Comparison of ENCODE assay signal across 17 cellular contexts in the genomic region with DNA sequence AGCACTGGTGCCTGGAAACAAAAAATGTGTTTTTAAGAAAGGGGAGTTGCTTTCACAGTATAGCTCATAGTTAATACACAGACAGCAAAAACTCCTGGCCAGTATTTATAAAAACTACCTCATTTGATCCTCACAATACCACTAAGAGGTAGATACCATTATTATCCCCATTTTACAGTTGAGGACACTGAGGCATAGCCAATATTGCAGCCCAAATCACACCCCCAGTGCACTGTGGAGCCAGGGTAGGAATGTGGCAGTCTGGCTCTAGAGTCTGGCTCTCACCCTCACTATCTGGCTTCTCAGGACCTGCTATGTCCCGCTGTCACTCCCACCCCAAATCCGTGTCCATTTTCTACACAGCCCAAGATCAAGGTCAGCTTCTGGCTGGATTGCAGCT. TPM values are rescaled to one million over a fixed set of nuclear protein-coding genes. Genes with fewer than 3 reads are reported as not detected.
DNase-seq lines count a peak whose midpoint lies in the region; ATAC-seq and TF ChIP-seq lines count a peak whose summit lies in the region.
"Had no signal": no experiment of that assay in that cellular context is flagged by ENCODE, and none has a peak within 500 bp of the region (broad histone marks: within the 10 kb centered on the region; RNA-seq: fewer than 3 reads in every experiment).

No MANE protein-coding gene starts in this region.

- H2AFZ ChIP-seq in SK-N-SH (ENCODE audit: low read depth) = no peak overlapping the region

- H3K9me2 ChIP-seq in SK-N-SH = no peaks in the 10 kb centered on the region

- no peaks in the 10 kb centered on the region for H3F3A ChIP-seq in SK-N-SH (replicated peaks; ENCODE audit: insufficient read depth)

- no peak for TF ChIP-seq CTCF in SK-N-SH (IDR thresholded peaks at IDR 0.05)
- TF ChIP-seq CTCF in brain (conservative IDR thresholded peaks at IDR 0.05) = no peak
- no peak for TF ChIP-seq CTCF in nephron (IDR thresholded peaks at IDR 0.05; ENCODE audit: unreplicated experiment in 3 of 3)
- no peak for TF ChIP-seq CTCF in transverse colon (IDR thresholded peaks at IDR 0.05)

- H3K79me2 ChIP-seq in SK-N-SH (ENCODE audit: insufficient read depth) = peaks cover 94% of the 10 kb centered on the region

- POLR2A ChIA-PET in SK-N-SH (lab: Yijun Ruan, JAX) = no interaction called here

- H3K4me3 ChIP-seq in SK-N-SH (ENCODE audit: low read depth in 2 of 2, low read length in 1 of 2) = no peak overlapping the region
- H3K4me3 ChIP-seq in transverse colon = no peak overlapping the region
- H3K4me3 ChIP-seq: right lobe of liver had no signal

- H3K4me1 ChIP-seq in SK-N-SH (ENCODE audit: control insufficient read depth in 1 of 2, insufficient read depth in 2 of 2, low read depth in 1 of 2, low read length in 1 of 2) = peaks cover 17 to 20% of the 10 kb centered on the region in 2 experiments; a peak in 2 of 4 replicates
- H3K4me1 ChIP-seq in transverse colon = peaks cover 9 to 28% (median 18%) of the 10 kb centered on the region in 4 donors

- H3K9me3 Mint-ChIP-seq in brain (no peaks in the 10 kb centered on the region), nephron (no peaks in the 10 kb centered on the region)
- H3K9me3 Mint-ChIP-seq: activated CD8-positive, alpha-beta T cell treated with anti-CD3 and anti-CD28 coated beads for 36 hours; activated naive CD4-positive, alpha-beta T cell treated with anti-CD3 and anti-CD28 coated beads, Interleukin-2, amount 50 U/mL, for 72 hours; activated T-cell treated with anti-CD3 and anti-CD28 coated beads, Interleukin-2, amount 50 U/mL, for 4 hours; CD4-positive, alpha-beta memory T cell; T-cell had no signal

- in situ Hi-C loops in transverse colon (cut with MboI; ENCODE audit: low pct_ligation_motif_present in 1 of 4, low pct_unique_long_range_greater_than_20kb in 1 of 4, low sequenced_read_pairs in 3 of 4) = loop anchor here in 1 of 4 donors (5.0 kb wide), 1 partner anchor 56 kb away; no protein-coding TSS in a partner anchor

- H3K27ac ChIP-seq in SK-N-SH (ENCODE audit: low read depth in 2 of 2, low read length in 1 of 2) = no peak overlapping the region
- peak overlapping the region in 3 of 4 donors; percentile 84 to 96 (median 87) for H3K27ac ChIP-seq in transverse colon
- H3K27ac ChIP-seq: 22Rv1, right lobe of liver, WERI-Rb-1 had no signal

- no peaks in the 10 kb centered on the region for H3K36me3 ChIP-seq in SK-N-SH (replicated peaks in 1 of 2; ENCODE audit: control insufficient read depth in 1 of 2, insufficient read depth in 2 of 2, low read length in 1 of 2)
- no peaks in the 10 kb centered on the region for H3K36me3 ChIP-seq in transverse colon
- H3K36me3 ChIP-seq: right lobe of liver, WERI-Rb-1 had no signal

- no peak overlapping the region for H3K9ac ChIP-seq in SK-N-SH

- 100% methylated on average over 2 of the region's 2 CpGs for WGBS in SK-N-SH (ENCODE audit: low lambda C conversion rate)
- WGBS in transverse colon (ENCODE audit: low coverage in 1 of 2), 2 donors = 87% methylated on average over 2 of the region's 2 CpGs; no CpG with 5 or more reads in 1 of the 2 donors

- CTCF ChIA-PET in SK-N-SH (lab: Yijun Ruan, JAX) = interaction anchor here (1.1 to 13.3 kb wide), 7 partner anchors 8 to 233 kb away, joined by 4 to 146 read pairs (median 5); no protein-coding TSS in a partner anchor

- ATAC-seq in SK-N-SH treated with all-trans-retinoic acid at 6 μM for 48 hours (no peak), GM19452 (IDR thresholded peaks at IDR 0.05; ENCODE audit: unreplicated experiment) (no peak)
- ATAC-seq: activated CD8-positive, alpha-beta T cell treated with anti-CD3 and anti-CD28 coated beads for 36 hours; activated naive CD4-positive, alpha-beta T cell treated with anti-CD3 and anti-CD28 coated beads, Interleukin-2, amount 50 U/mL, for 72 hours; activated T-cell treated with anti-CD3 and anti-CD28 coated beads, Interleukin-2, amount 50 U/mL, for 4 hours; right lobe of liver; T-cell had no signal

- TF ChIP-seq EP300 in SK-N-SH (IDR thresholded peaks at IDR 0.05; ENCODE audit: borderline replicate concordance in 1 of 2, low read depth in 1 of 2, low read length in 1 of 2) = no peak
- no peak for TF ChIP-seq EP300 in transverse colon (IDR thresholded peaks at IDR 0.05; ENCODE audit: low read depth)

- H3K27me3 Mint-ChIP-seq in brain (no peaks in the 10 kb centered on the region), nephron (ENCODE audit: low read depth) (peaks cover 2% of the 10 kb centered on the region)

- TF ChIP-seq RAD21 in SK-N-SH (IDR thresholded peaks at IDR 0.05; ENCODE audit: low read length) = no peak

- no peaks in the 10 kb centered on the region for H3K27me3 ChIP-seq in SK-N-SH (ENCODE audit: insufficient read depth)
- H3K27me3 ChIP-seq in transverse colon = peaks cover 8% of the 10 kb centered on the region
- H3K27me3 ChIP-seq: right lobe of liver had no signal

- peak overlapping the region in 3 of 5 experiments; percentile 37 to 57 (median 49) for H3K27ac Mint-ChIP-seq in brain
- peak overlapping the region in 1 of 3 experiments; percentile 5 for H3K27ac Mint-ChIP-seq in nephron
- H3K27ac Mint-ChIP-seq: activated CD8-positive, alpha-beta T cell treated with anti-CD3 and anti-CD28 coated beads for 36 hours; activated naive CD4-positive, alpha-beta T cell treated with anti-CD3 and anti-CD28 coated beads, Interleukin-2, amount 50 U/mL, for 72 hours; T-cell had no signal

- H3K9me3 ChIP-seq in SK-N-SH = no peaks in the 10 kb centered on the region
- H3K9me3 ChIP-seq in transverse colon = no peaks in the 10 kb centered on the region
- H3K9me3 ChIP-seq: right lobe of liver had no signal

- no peak for TF ChIP-seq POLR2A in transverse colon (IDR thresholded peaks at IDR 0.05)

- H3K36me3 Mint-ChIP-seq in brain = peaks cover 16% of the 10 kb centered on the region
- no peaks in the 10 kb centered on the region for H3K36me3 Mint-ChIP-seq in nephron (ENCODE audit: low read depth)
- H3K36me3 Mint-ChIP-seq: activated naive CD4-positive, alpha-beta T cell treated with anti-CD3 and anti-CD28 coated beads, Interleukin-2, amount 50 U/mL, for 72 hours; CD4-positive, alpha-beta memory T cell; T-cell had no signal

- peaks cover 67% of the 10 kb centered on the region for H4K20me1 ChIP-seq in SK-N-SH (ENCODE audit: insufficient read depth)

- intact Hi-C loops in transverse colon (cut with DNase I; ENCODE audit: low total_unique reads) = no loop called here

- H3K4me3 Mint-ChIP-seq in brain (peak overlapping the region in 2 of 5 experiments; percentile 41 to 87), nephron (peak overlapping the region; percentile 31 to 51 (median 48))
- H3K4me3 Mint-ChIP-seq: activated CD8-positive, alpha-beta T cell treated with anti-CD3 and anti-CD28 coated beads for 36 hours had no signal

- DNase-seq in SK-N-SH = no peak
- no peak for DNase-seq in transverse colon
- no peak for DNase-seq in NCI-H1694 (lab: John Stamatoyannopoulos, UW)
- DNase-seq in GM19240 (ENCODE audit: insufficient read length, low spot score) = no peak
- DNase-seq: activated CD8-positive, alpha-beta T cell treated with anti-CD3 and anti-CD28 coated beads for 36 hours; activated T-cell treated with anti-CD3 and anti-CD28 coated beads, Interleukin-2, amount 50 U/mL, for 4 hours; CD4-positive, alpha-beta memory T cell; NCI-H187; T-cell; WERI-Rb-1 had no signal

- H3K4me1 Mint-ChIP-seq in brain (peaks cover 64% of the 10 kb centered on the region), nephron (peaks cover 52% of the 10 kb centered on the region)

- peak overlapping the region; percentile 97; the same call in 1 of the 2 replicates for H3K4me2 ChIP-seq in SK-N-SH

TF ChIP-seq in SK-N-SH, 30 proteins besides CTCF, POLR2A, EP300 and RAD21 (continues in another document):
- TF ChIP-seq MEF2A (IDR thresholded peaks at IDR 0.05; ENCODE audit: borderline replicate concordance, low read depth) (no peak), SMC3 (IDR thresholded peaks at IDR 0.05; ENCODE audit: low read depth, low read length) (no peak)

TF ChIP-seq in SK-N-SH treated with all-trans-retinoic acid at 6 μM for 48 hours, 23 proteins besides CTCF, POLR2A, EP300 and RAD21 (continues in another document):
- TF ChIP-seq CREB5 (CRISPR knock-in tag; IDR thresholded peaks at IDR 0.05; ENCODE audit: low read depth) (no peak), ZNF565 (CRISPR knock-in tag; conservative IDR thresholded peaks at IDR 0.05; ENCODE audit: low read depth) (no peak), RARB (CRISPR knock-in tag; IDR thresholded peaks at IDR 0.05) (no peak), ZNF8 (CRISPR knock-in tag; IDR thresholded peaks at IDR 0.05) (no peak)

RNA-seq across cellular contexts. Expression of gene ARHGAP23, which starts 2.6 kb away (rescaled TPM):
- polyA plus RNA-seq in SK-N-SH (2012; rRNA removed) = 10.6 and 19.2 TPM in 2 replicates
- polyA plus RNA-seq in SK-N-SH (2012; cell fraction: cytosol; rRNA removed) = 14.2 and 19.1 TPM in 2 replicates
- 31.5 and 36.7 TPM in 2 replicates for polyA plus RNA-seq in SK-N-SH (2012; cell fraction: nucleus; rRNA removed)
- polyA plus RNA-seq in brain (ENCODE audit: insufficient read depth, low read depth, low replicate concordance) = 59.0 TPM
- 10 to 100 TPM in 3 of 4 donors, 1 to 10 TPM in 1; 4.5 to 21.7 (median 17.0) TPM for total RNA-seq in transverse colon
- total RNA-seq: CD4-positive, alpha-beta memory T cell had no signal

Comparison
In these comparisons a context has a peak if more than half of its experiments do, and no peak if none do; other contexts are left out.
1. H3K27ac ChIP-seq: peak in transverse colon (3 of 4); none in SK-N-SH (0 of 2).